ENCODE assay signal across 1 cellular context in genomic region chr2:28449489-28450395, GRCh38.
A peak's percentile ranks its signal among the peaks of the same experiment; 100 is the strongest.
TF ChIP-seq lines count a peak whose summit lies in the region.

No MANE protein-coding gene starts in this region.

TF ChIP-seq in HEK293, 187 proteins besides CTCF, POLR2A, EP300 and RAD21 (continued from another document and continues in another):
- TF ChIP-seq ZBTB11 (tag by site-specific recombination; conservative IDR thresholded peaks at IDR 0.05; ENCODE audit: low read depth): no peak
- peak; percentile 94 for TF ChIP-seq ZFHX2 (tag by site-specific recombination; conservative IDR thresholded peaks at IDR 0.05)
- peak; percentile 70 for TF ChIP-seq OSR2 (tag by site-specific recombination; IDR thresholded peaks at IDR 0.05)
- no peak for TF ChIP-seq ZNF114 (tag by site-specific recombination; IDR thresholded peaks at IDR 0.05)
- peak; percentile 78 for TF ChIP-seq ELK4 (IDR thresholded peaks at IDR 0.05; ENCODE audit: borderline replicate concordance, low read depth, low read length)
- no peak for TF ChIP-seq ZNF473 (tag by site-specific recombination; IDR thresholded peaks at IDR 0.05)
- peak; percentile 35; the same call in 1 of the 2 replicates for TF ChIP-seq PATZ1 (tag by site-specific recombination; IDR thresholded peaks at IDR 0.05)
- TF ChIP-seq ZNF692 (tag by site-specific recombination; IDR thresholded peaks at IDR 0.05): peak; percentile 90
- no peak for TF ChIP-seq GLI2 (tag by site-specific recombination; IDR thresholded peaks at IDR 0.05; ENCODE audit: borderline replicate concordance, low read depth)
- peak; percentile 82 for TF ChIP-seq ZNF664 (tag by site-specific recombination; IDR thresholded peaks at IDR 0.05)
- peak; percentile 50; the same call in 1 of the 2 replicates for TF ChIP-seq KLF9 (tag by site-specific recombination; IDR thresholded peaks at IDR 0.05; ENCODE audit: low read depth)
- TF ChIP-seq ZNF394 (tag by site-specific recombination; IDR thresholded peaks at IDR 0.05; ENCODE audit: borderline replicate concordance): no peak
- TF ChIP-seq ZNF488 (tag by site-specific recombination; IDR thresholded peaks at IDR 0.05): no peak
- TF ChIP-seq ZNF660 (tag by site-specific recombination; IDR thresholded peaks at IDR 0.05): no peak
- TF ChIP-seq ZSCAN16 (tag by site-specific recombination; IDR thresholded peaks at IDR 0.05): no peak
- no peak for TF ChIP-seq ZSCAN5A (tag by site-specific recombination; IDR thresholded peaks at IDR 0.05)
- 0 out of 2 replicates have a peak, but pooled peaks have one; percentile 23 for TF ChIP-seq KLF16 (tag by site-specific recombination; IDR thresholded peaks at IDR 0.05)
- no peak for TF ChIP-seq ZNF350 (tag by site-specific recombination; IDR thresholded peaks at IDR 0.05)
- TF ChIP-seq HIC1 (tag by site-specific recombination; IDR thresholded peaks at IDR 0.05): peak; percentile 66; the same call in 1 of the 2 replicates
- TF ChIP-seq MEIS1 (CRISPR knock-in tag; IDR thresholded peaks at IDR 0.05; ENCODE audit: borderline replicate concordance): no peak
- no peak for TF ChIP-seq FEZF1 (tag by site-specific recombination; IDR thresholded peaks at IDR 0.05)
- TF ChIP-seq ZNF184 (tag by site-specific recombination; IDR thresholded peaks at IDR 0.05): 0 out of 2 replicates have a peak, but pooled peaks have one; percentile 43
- TF ChIP-seq ZNF398 (tag by site-specific recombination; IDR thresholded peaks at IDR 0.05): peak; percentile 85
- TF ChIP-seq ZBTB20 (tag by site-specific recombination; IDR thresholded peaks at IDR 0.05): 0 out of 2 replicates have a peak, but pooled peaks have one; percentile 17
- TF ChIP-seq KLF1 (tag by site-specific recombination; IDR thresholded peaks at IDR 0.05): peak; percentile 83
- TF ChIP-seq ZNF623 (tag by site-specific recombination; IDR thresholded peaks at IDR 0.05): no peak
- 0 out of 2 replicates have a peak, but pooled peaks have one; percentile 19 for TF ChIP-seq GLIS2 (tag by site-specific recombination; IDR thresholded peaks at IDR 0.05)
- no peak for TF ChIP-seq ZNF792 (tag by site-specific recombination; IDR thresholded peaks at IDR 0.05)
- TF ChIP-seq ZNF366 (tag by site-specific recombination; conservative IDR thresholded peaks at IDR 0.05): peak; percentile 43; the same call in 1 of the 2 replicates
- no peak for TF ChIP-seq ZNF639 (tag by site-specific recombination; IDR thresholded peaks at IDR 0.05)
- TF ChIP-seq ZNF513 (tag by site-specific recombination; IDR thresholded peaks at IDR 0.05): no peak
- no peak for TF ChIP-seq ZNF121 (tag by site-specific recombination; IDR thresholded peaks at IDR 0.05)
- TF ChIP-seq AEBP2 (tag by site-specific recombination; IDR thresholded peaks at IDR 0.05; ENCODE audit: borderline replicate concordance): no peak
- TF ChIP-seq YY2 (tag by site-specific recombination; IDR thresholded peaks at IDR 0.05): no peak
- no peak for TF ChIP-seq ZNF175 (tag by site-specific recombination; IDR thresholded peaks at IDR 0.05)
- no peak for TF ChIP-seq ZNF23 (tag by site-specific recombination; IDR thresholded peaks at IDR 0.05; ENCODE audit: borderline replicate concordance)
